Comparison of ENCODE assay signal across 1 cellular context in the genomic region with DNA sequence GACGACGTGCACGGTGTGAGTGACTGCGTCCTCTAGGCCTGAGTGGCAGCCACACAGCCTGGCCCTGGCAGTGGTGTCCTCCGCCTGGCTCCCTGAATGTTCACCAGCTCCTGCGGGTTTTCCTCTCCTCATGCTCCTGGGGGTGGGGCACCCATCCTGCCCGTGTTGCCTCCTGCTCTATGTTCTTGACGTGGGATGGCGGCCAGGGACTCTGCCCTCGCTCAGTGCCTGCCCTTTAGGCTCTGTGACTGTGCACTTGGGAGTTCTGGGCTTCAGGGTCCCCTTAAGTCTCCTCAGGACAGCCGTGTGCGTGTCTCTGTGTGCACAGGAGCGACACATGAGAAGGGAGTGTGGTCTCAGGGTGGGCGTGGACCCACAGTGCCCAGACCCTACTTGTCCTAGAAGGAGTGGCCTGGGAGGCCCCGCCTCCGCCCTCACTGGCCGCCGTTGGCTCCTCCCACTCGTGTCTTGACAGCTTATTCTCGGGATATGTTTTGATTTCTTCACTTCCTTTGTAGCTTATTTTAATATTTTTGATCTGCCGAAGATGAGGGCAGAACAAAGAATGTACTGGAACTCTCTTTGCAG.
TF ChIP-seq lines count a peak whose summit lies in the region.

No MANE protein-coding gene starts in this region.

TF ChIP-seq in HepG2, 621 proteins besides CTCF, POLR2A, EP300 and RAD21 (continues in another document):
- TF ChIP-seq, protein P1, sequence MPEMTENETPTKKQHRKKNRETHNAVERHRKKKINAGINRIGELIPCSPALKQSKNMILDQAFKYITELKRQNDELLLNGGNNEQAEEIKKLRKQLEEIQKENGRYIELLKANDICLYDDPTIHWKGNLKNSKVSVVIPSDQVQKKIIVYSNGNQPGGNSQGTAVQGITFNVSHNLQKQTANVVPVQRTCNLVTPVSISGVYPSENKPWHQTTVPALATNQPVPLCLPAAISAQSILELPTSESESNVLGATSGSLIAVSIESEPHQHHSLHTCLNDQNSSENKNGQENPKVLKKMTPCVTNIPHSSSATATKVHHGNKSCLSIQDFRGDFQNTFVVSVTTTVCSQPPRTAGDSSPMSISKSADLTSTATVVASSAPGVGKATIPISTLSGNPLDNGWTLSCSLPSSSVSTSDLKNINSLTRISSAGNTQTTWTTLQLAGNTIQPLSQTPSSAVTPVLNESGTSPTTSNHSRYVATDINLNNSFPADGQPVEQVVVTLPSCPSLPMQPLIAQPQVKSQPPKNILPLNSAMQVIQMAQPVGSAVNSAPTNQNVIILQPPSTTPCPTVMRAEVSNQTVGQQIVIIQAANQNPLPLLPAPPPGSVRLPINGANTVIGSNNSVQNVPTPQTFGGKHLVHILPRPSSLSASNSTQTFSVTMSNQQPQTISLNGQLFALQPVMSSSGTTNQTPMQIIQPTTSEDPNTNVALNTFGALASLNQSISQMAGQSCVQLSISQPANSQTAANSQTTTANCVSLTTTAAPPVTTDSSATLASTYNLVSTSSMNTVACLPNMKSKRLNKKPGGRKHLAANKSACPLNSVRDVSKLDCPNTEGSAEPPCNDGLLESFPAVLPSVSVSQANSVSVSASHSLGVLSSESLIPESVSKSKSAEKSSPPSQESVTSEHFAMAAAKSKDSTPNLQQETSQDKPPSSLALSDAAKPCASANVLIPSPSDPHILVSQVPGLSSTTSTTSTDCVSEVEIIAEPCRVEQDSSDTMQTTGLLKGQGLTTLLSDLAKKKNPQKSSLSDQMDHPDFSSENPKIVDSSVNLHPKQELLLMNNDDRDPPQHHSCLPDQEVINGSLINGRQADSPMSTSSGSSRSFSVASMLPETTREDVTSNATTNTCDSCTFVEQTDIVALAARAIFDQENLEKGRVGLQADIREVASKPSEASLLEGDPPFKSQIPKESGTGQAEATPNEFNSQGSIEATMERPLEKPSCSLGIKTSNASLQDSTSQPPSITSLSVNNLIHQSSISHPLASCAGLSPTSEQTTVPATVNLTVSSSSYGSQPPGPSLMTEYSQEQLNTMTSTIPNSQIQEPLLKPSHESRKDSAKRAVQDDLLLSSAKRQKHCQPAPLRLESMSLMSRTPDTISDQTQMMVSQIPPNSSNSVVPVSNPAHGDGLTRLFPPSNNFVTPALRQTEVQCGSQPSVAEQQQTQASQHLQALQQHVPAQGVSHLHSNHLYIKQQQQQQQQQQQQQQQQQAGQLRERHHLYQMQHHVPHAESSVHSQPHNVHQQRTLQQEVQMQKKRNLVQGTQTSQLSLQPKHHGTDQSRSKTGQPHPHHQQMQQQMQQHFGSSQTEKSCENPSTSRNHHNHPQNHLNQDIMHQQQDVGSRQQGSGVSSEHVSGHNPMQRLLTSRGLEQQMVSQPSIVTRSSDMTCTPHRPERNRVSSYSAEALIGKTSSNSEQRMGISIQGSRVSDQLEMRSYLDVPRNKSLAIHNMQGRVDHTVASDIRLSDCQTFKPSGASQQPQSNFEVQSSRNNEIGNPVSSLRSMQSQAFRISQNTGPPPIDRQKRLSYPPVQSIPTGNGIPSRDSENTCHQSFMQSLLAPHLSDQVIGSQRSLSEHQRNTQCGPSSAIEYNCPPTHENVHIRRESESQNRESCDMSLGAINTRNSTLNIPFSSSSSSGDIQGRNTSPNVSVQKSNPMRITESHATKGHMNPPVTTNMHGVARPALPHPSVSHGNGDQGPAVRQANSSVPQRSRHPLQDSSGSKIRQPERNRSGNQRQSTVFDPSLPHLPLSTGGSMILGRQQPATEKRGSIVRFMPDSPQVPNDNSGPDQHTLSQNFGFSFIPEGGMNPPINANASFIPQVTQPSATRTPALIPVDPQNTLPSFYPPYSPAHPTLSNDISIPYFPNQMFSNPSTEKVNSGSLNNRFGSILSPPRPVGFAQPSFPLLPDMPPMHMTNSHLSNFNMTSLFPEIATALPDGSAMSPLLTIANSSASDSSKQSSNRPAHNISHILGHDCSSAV (CRISPR knock-in tag; IDR thresholded peaks at IDR 0.05; ENCODE audit: borderline replicate concordance): no peak
- TF ChIP-seq, protein P2, sequence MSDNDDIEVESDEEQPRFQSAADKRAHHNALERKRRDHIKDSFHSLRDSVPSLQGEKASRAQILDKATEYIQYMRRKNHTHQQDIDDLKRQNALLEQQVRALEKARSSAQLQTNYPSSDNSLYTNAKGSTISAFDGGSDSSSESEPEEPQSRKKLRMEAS (IDR thresholded peaks at IDR 0.05): peak; percentile 45; the same call in 1 of the 2 replicates
- TF ChIP-seq KAT2B (IDR thresholded peaks at IDR 0.05; ENCODE audit: borderline replicate concordance, low read depth, low read length) (no peak), ELF3 (CRISPR knock-in tag; IDR thresholded peaks at IDR 0.05) (no peak), ZNF629 (CRISPR knock-in tag; conservative IDR thresholded peaks at IDR 0.05) (no peak), HNRNPH1 (optimal IDR thresholded peaks at IDR 0.05; ENCODE audit: low read depth, low read length) (no peak), NFIB (CRISPR knock-in tag; IDR thresholded peaks at IDR 0.05; ENCODE audit: borderline replicate concordance) (no peak), ZNF891 (CRISPR knock-in tag; IDR thresholded peaks at IDR 0.05) (0 out of 2 replicates have a peak, but pooled peaks have one; percentile 15), GABPB1 (CRISPR knock-in tag; IDR thresholded peaks at IDR 0.05) (0 out of 2 replicates have a peak, but pooled peaks have one; percentile 2), PITX1 (CRISPR knock-in tag; IDR thresholded peaks at IDR 0.05) (no peak), HDAC1 (CRISPR knock-in tag; IDR thresholded peaks at IDR 0.05) (peak; percentile 68), ZFX (CRISPR knock-in tag; IDR thresholded peaks at IDR 0.05; ENCODE audit: low read depth) (peak; percentile 3; the same call in 1 of the 2 replicates), KDM4B (CRISPR knock-in tag; IDR thresholded peaks at IDR 0.05) (no peak), AKAP8 (CRISPR knock-in tag; IDR thresholded peaks at IDR 0.05) (peak; percentile 62; the same call in 1 of the 2 replicates), IKZF4 (CRISPR knock-in tag; IDR thresholded peaks at IDR 0.05; ENCODE audit: borderline replicate concordance, low read depth, not compliant biosample characterization) (no peak), PHF21A (CRISPR knock-in tag; IDR thresholded peaks at IDR 0.05) (no peak), TCF7L2 (IDR thresholded peaks at IDR 0.05; ENCODE audit: low read depth, low read length) (no peak), MED1 (CRISPR knock-in tag; IDR thresholded peaks at IDR 0.05) (peak; percentile 25; the same call in 1 of the 2 replicates), ZNF790 (CRISPR knock-in tag; IDR thresholded peaks at IDR 0.05; ENCODE audit: borderline replicate concordance) (no peak), ZNF335 (CRISPR knock-in tag; IDR thresholded peaks at IDR 0.05) (no peak), ZNF124 (CRISPR knock-in tag; IDR thresholded peaks at IDR 0.05) (no peak), ZNF878 (CRISPR knock-in tag; IDR thresholded peaks at IDR 0.05) (no peak), AGO2 (optimal IDR thresholded peaks at IDR 0.05; ENCODE audit: low read depth, low read length) (peak; percentile 22), SIN3A (IDR thresholded peaks at IDR 0.05; ENCODE audit: borderline replicate concordance, low read depth, low read length) (0 out of 2 replicates have a peak, but pooled peaks have one; percentile 30), SMARCC2 (IDR thresholded peaks at IDR 0.05) (no peak), HOXA3 (CRISPR knock-in tag; IDR thresholded peaks at IDR 0.05) (peak; percentile 35; the same call in 1 of the 2 replicates), POLR2AphosphoS2 (IDR thresholded peaks at IDR 0.05; ENCODE audit: low read depth, low read length) (no peak), JUNB (CRISPR knock-in tag; IDR thresholded peaks at IDR 0.05; ENCODE audit: borderline replicate concordance) (no peak), MYNN (CRISPR knock-in tag; IDR thresholded peaks at IDR 0.05; ENCODE audit: low read depth) (no peak), EZH2 (conservative IDR thresholded peaks at IDR 0.05; ENCODE audit: low read depth, low read length) (no peak), ZNF75D (CRISPR knock-in tag; IDR thresholded peaks at IDR 0.05; ENCODE audit: borderline replicate concordance) (no peak), RBM39 (IDR thresholded peaks at IDR 0.05; ENCODE audit: low read depth, low read length, poor library complexity, severe bottlenecking) (no peak), EEA1 (CRISPR knock-in tag; IDR thresholded peaks at IDR 0.05; ENCODE audit: borderline replicate concordance) (0 out of 2 replicates have a peak, but pooled peaks have one; percentile 38), TP53 (CRISPR knock-in tag; conservative IDR thresholded peaks at IDR 0.05) (no peak), ZNF230 (CRISPR knock-in tag; IDR thresholded peaks at IDR 0.05) (no peak), ZFP90 (CRISPR knock-in tag; IDR thresholded peaks at IDR 0.05; ENCODE audit: borderline replicate concordance) (0 out of 2 replicates have a peak, but pooled peaks have one; percentile 17), SCMH1 (CRISPR knock-in tag; IDR thresholded peaks at IDR 0.05; ENCODE audit: borderline replicate concordance) (no peak), SUZ12 (IDR thresholded peaks at IDR 0.05; ENCODE audit: low read depth, low read length) (no peak)
- TF ChIP-seq, protein P3, sequence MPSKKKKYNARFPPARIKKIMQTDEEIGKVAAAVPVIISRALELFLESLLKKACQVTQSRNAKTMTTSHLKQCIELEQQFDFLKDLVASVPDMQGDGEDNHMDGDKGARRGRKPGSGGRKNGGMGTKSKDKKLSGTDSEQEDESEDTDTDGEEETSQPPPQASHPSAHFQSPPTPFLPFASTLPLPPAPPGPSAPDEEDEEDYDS (CRISPR knock-in tag; IDR thresholded peaks at IDR 0.05): peak; percentile 86
- TF ChIP-seq, protein P4, sequence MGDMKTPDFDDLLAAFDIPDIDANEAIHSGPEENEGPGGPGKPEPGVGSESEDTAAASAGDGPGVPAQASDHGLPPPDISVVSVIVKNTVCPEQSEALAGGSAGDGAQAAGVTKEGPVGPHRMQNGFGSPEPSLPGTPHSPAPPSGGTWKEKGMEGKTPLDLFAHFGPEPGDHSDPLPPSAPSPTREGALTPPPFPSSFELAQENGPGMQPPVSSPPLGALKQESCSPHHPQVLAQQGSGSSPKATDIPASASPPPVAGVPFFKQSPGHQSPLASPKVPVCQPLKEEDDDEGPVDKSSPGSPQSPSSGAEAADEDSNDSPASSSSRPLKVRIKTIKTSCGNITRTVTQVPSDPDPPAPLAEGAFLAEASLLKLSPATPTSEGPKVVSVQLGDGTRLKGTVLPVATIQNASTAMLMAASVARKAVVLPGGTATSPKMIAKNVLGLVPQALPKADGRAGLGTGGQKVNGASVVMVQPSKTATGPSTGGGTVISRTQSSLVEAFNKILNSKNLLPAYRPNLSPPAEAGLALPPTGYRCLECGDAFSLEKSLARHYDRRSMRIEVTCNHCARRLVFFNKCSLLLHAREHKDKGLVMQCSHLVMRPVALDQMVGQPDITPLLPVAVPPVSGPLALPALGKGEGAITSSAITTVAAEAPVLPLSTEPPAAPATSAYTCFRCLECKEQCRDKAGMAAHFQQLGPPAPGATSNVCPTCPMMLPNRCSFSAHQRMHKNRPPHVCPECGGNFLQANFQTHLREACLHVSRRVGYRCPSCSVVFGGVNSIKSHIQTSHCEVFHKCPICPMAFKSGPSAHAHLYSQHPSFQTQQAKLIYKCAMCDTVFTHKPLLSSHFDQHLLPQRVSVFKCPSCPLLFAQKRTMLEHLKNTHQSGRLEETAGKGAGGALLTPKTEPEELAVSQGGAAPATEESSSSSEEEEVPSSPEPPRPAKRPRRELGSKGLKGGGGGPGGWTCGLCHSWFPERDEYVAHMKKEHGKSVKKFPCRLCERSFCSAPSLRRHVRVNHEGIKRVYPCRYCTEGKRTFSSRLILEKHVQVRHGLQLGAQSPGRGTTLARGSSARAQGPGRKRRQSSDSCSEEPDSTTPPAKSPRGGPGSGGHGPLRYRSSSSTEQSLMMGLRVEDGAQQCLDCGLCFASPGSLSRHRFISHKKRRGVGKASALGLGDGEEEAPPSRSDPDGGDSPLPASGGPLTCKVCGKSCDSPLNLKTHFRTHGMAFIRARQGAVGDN (CRISPR knock-in tag; IDR thresholded peaks at IDR 0.05): peak; percentile 50
- TF ChIP-seq, protein P5, sequence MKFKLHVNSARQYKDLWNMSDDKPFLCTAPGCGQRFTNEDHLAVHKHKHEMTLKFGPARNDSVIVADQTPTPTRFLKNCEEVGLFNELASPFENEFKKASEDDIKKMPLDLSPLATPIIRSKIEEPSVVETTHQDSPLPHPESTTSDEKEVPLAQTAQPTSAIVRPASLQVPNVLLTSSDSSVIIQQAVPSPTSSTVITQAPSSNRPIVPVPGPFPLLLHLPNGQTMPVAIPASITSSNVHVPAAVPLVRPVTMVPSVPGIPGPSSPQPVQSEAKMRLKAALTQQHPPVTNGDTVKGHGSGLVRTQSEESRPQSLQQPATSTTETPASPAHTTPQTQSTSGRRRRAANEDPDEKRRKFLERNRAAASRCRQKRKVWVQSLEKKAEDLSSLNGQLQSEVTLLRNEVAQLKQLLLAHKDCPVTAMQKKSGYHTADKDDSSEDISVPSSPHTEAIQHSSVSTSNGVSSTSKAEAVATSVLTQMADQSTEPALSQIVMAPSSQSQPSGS (CRISPR knock-in tag; IDR thresholded peaks at IDR 0.05): no peak
- TF ChIP-seq, protein P6, sequence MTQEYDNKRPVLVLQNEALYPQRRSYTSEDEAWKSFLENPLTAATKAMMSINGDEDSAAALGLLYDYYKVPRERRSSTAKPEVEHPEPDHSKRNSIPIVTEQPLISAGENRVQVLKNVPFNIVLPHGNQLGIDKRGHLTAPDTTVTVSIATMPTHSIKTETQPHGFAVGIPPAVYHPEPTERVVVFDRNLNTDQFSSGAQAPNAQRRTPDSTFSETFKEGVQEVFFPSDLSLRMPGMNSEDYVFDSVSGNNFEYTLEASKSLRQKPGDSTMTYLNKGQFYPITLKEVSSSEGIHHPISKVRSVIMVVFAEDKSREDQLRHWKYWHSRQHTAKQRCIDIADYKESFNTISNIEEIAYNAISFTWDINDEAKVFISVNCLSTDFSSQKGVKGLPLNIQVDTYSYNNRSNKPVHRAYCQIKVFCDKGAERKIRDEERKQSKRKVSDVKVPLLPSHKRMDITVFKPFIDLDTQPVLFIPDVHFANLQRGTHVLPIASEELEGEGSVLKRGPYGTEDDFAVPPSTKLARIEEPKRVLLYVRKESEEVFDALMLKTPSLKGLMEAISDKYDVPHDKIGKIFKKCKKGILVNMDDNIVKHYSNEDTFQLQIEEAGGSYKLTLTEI (CRISPR knock-in tag; conservative IDR thresholded peaks at IDR 0.05): no peak
- TF ChIP-seq, protein P7, sequence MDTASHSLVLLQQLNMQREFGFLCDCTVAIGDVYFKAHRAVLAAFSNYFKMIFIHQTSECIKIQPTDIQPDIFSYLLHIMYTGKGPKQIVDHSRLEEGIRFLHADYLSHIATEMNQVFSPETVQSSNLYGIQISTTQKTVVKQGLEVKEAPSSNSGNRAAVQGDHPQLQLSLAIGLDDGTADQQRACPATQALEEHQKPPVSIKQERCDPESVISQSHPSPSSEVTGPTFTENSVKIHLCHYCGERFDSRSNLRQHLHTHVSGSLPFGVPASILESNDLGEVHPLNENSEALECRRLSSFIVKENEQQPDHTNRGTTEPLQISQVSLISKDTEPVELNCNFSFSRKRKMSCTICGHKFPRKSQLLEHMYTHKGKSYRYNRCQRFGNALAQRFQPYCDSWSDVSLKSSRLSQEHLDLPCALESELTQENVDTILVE (CRISPR knock-in tag; IDR thresholded peaks at IDR 0.05): 0 out of 2 replicates have a peak, but pooled peaks have one; percentile 5
- TF ChIP-seq, protein P8, sequence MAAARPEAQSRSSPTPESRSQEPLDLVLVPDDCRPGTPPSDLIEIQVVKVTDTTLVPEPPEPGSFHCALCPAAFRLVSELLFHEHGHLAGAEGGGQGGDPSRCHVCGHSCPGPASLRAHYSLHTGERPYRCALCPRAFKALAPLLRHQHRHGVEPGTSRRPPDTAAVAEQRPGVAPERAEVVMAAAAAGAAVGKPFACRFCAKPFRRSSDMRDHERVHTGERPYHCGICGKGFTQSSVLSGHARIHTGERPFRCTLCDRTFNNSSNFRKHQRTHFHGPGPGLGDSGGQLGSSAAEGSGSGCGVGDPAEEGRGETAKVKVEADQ (CRISPR knock-in tag; IDR thresholded peaks at IDR 0.05; ENCODE audit: borderline replicate concordance): no peak
- TF ChIP-seq, protein P9, sequence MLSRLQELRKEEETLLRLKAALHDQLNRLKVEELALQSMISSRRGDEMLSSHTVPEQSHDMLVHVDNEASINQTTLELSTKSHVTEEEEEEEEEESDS (CRISPR knock-in tag; IDR thresholded peaks at IDR 0.05; ENCODE audit: borderline replicate concordance): no peak
